20 cellular contexts compared by ENCODE assay signal in genomic region chr11:96271777-96272176, GRCh38.
A peak's percentile ranks its signal among the peaks of the same experiment; 100 is the strongest.
DNase-seq lines count a peak whose midpoint lies in the region; ATAC-seq and TF ChIP-seq lines count a peak whose summit lies in the region.
"Had no signal": no experiment of that assay in that cellular context is flagged by ENCODE, and none has a peak within 500 bp of the region (broad histone marks: within the 10 kb centered on the region; RNA-seq: fewer than 3 reads in every experiment).

No MANE protein-coding gene starts in this region.

- no peak overlapping the region for H3K27ac ChIP-seq in mammary epithelial cell (ENCODE audit: insufficient read depth, low read depth, low read length)
- H3K27ac ChIP-seq: heart left ventricle had no signal

- BruUV-seq in MCF 10A (replicated peaks; lab: Mats Ljungman, UMichigan): no TSS peak
- no TSS peak for BruUV-seq in mammary epithelial cell (replicated peaks; lab: Mats Ljungman, UMichigan)

- H3K27me3 Mint-ChIP-seq in MCF 10A (ENCODE audit: insufficient read depth, unreplicated experiment) (no peaks in the 10 kb centered on the region), mesothelial cell of epicardium (ENCODE audit: low read depth) (no peaks in the 10 kb centered on the region)
- H3K27me3 Mint-ChIP-seq in activated naive CD8-positive, alpha-beta T cell treated with anti-CD3 and anti-CD28 coated beads, Interleukin-2, amount 50 U/mL, for 24 hours: no peaks in the 10 kb centered on the region

- H3K9me3 ChIP-seq in mammary epithelial cell (replicated peaks; ENCODE audit: insufficient read depth, low read length): no peaks in the 10 kb centered on the region
- H3K9me3 ChIP-seq: heart left ventricle, tibial artery had no signal

- 94% methylated on average over 4 of the region's 4 CpGs for WGBS in mammary epithelial cell (ENCODE audit: low coverage, missing lambda C conversion rate)

- H3K4me1 Mint-ChIP-seq in MCF 10A (ENCODE audit: insufficient read depth, unreplicated experiment): peaks cover 21% of the 10 kb centered on the region
- H3K4me1 Mint-ChIP-seq in activated naive CD8-positive, alpha-beta T cell treated with anti-CD3 and anti-CD28 coated beads, Interleukin-2, amount 50 U/mL, for 24 hours: peaks cover 59% of the 10 kb centered on the region
- peaks cover 44% of the 10 kb centered on the region for H3K4me1 Mint-ChIP-seq in mesothelial cell of epicardium

- intact Hi-C loops in MCF 10A (cut with micrococcal nuclease): no loop called here
- intact Hi-C loops in mammary epithelial cell (cut with micrococcal nuclease): no loop called here

- DNase-seq in MCF 10A (ENCODE audit: unreplicated experiment) (no peak), mammary epithelial cell (no peak), mesothelial cell of epicardium (ENCODE audit: low spot score in 2 of 2, unreplicated experiment in 2 of 2) (no peak), NCI-H2227 treated with DMSO at 0.1 percent for 48 hours (lab: John Stamatoyannopoulos, UW) (no peak), NCI-H2081 (lab: John Stamatoyannopoulos, UW) (no peak), NCI-H345 (lab: John Stamatoyannopoulos, UW) (no peak)
- no peak for DNase-seq in activated naive CD8-positive, alpha-beta T cell treated with anti-CD3 and anti-CD28 coated beads, Interleukin-2, amount 50 U/mL, for 24 hours
- DNase-seq: ACHN, aorta, endodermal cell, heart left ventricle, MG63, NCI-H1694, NCI-H446 treated with DMSO at 0.1 percent for 48 hours, nephron progenitor cell, spleen, tibial artery had no signal

- H3K9ac ChIP-seq in mammary epithelial cell (ENCODE audit: insufficient read depth, low read length): no peak overlapping the region

- in situ Hi-C loops in mammary epithelial cell (cut with MboI; ENCODE audit: low sequenced_read_pairs in 2 of 2): no loop called here

- H4K20me1 ChIP-seq in mammary epithelial cell (ENCODE audit: insufficient read depth, low read length): no peaks in the 10 kb centered on the region

- no peak overlapping the region for H3K4me3 ChIP-seq in mammary epithelial cell (replicated peaks in 1 of 3; ENCODE audit: insufficient read depth in 1 of 3, low read depth in 2 of 3, low read length in 3 of 3)
- H3K4me3 ChIP-seq: heart left ventricle, lung, MG63, spleen, tibial artery had no signal

- H3K4me2 ChIP-seq in mammary epithelial cell (ENCODE audit: insufficient read depth, low read depth, low read length): no peak overlapping the region

- peaks cover 21% of the 10 kb centered on the region for H3K36me3 Mint-ChIP-seq in MCF 10A (ENCODE audit: insufficient read depth, unreplicated experiment)
- H3K36me3 Mint-ChIP-seq in activated naive CD8-positive, alpha-beta T cell treated with anti-CD3 and anti-CD28 coated beads, Interleukin-2, amount 50 U/mL, for 24 hours (ENCODE audit: low read depth): peaks cover 44% of the 10 kb centered on the region
- peaks cover 37% of the 10 kb centered on the region for H3K36me3 Mint-ChIP-seq in mesothelial cell of epicardium

- H3K27me3 ChIP-seq in mammary epithelial cell (ENCODE audit: insufficient read depth, low read length): no peaks in the 10 kb centered on the region
- H3K27me3 ChIP-seq: heart left ventricle, MG63, spleen, tibial artery had no signal

- CTCF ChIA-PET in MCF 10A (lab: Yijun Ruan, JAX): no interaction called here
- CTCF ChIA-PET in mammary epithelial cell (lab: Charles Lee; ENCODE audit: low non-redundant PET): no interaction called here

- TF ChIP-seq CTCF in MCF 10A (IDR thresholded peaks at IDR 0.05; ENCODE audit: unreplicated experiment): no peak
- TF ChIP-seq CTCF in mammary epithelial cell (conservative IDR thresholded peaks at IDR 0.05 in 1 of 2, IDR thresholded peaks at IDR 0.05 in 1 of 2; ENCODE audit: extremely low read depth in 1 of 2, insufficient read depth in 1 of 2, low read depth in 1 of 2, low read length in 2 of 2): no peak
- TF ChIP-seq CTCF in mesothelial cell of epicardium (IDR thresholded peaks at IDR 0.05; ENCODE audit: unreplicated experiment): no peak

- POLR2A ChIA-PET in MCF 10A (lab: Yijun Ruan, JAX): no interaction called here

- peaks cover 23% of the 10 kb centered on the region for H3K4me1 ChIP-seq in mammary epithelial cell (ENCODE audit: insufficient read depth, low read length)

- H3K9me3 Mint-ChIP-seq in MCF 10A (ENCODE audit: unreplicated experiment) (peaks cover 9% of the 10 kb centered on the region), mesothelial cell of epicardium (peaks cover 22% of the 10 kb centered on the region)
- H3K9me3 Mint-ChIP-seq in activated naive CD8-positive, alpha-beta T cell treated with anti-CD3 and anti-CD28 coated beads, Interleukin-2, amount 50 U/mL, for 24 hours: peaks cover 30% of the 10 kb centered on the region

- no peak for ATAC-seq in activated naive CD8-positive, alpha-beta T cell treated with anti-CD3 and anti-CD28 coated beads, Interleukin-2, amount 50 U/mL, for 24 hours
- no peak for ATAC-seq in HG02884 (IDR thresholded peaks at IDR 0.05; ENCODE audit: unreplicated experiment)
- ATAC-seq: heart left ventricle had no signal

- H3K36me3 ChIP-seq in mammary epithelial cell (ENCODE audit: insufficient read depth, low read length): no peaks in the 10 kb centered on the region
- H3K36me3 ChIP-seq: MG63, tibial artery had no signal

- dilution Hi-C loops in mammary epithelial cell (cut with HindIII; ENCODE audit: low sequenced_read_pairs): no loop called here

- no peak overlapping the region for H3K4me3 Mint-ChIP-seq in MCF 10A (ENCODE audit: unreplicated experiment)
- no peak overlapping the region for H3K4me3 Mint-ChIP-seq in activated naive CD8-positive, alpha-beta T cell treated with anti-CD3 and anti-CD28 coated beads, Interleukin-2, amount 50 U/mL, for 24 hours
- no peak overlapping the region for H3K4me3 Mint-ChIP-seq in mesothelial cell of epicardium
- H3K4me3 Mint-ChIP-seq: endodermal cell, nephron progenitor cell had no signal

- no peak overlapping the region for H2AFZ ChIP-seq in mammary epithelial cell (ENCODE audit: low read depth, low read length)

- H3K79me2 ChIP-seq in mammary epithelial cell (ENCODE audit: insufficient read depth, low read length): no peaks in the 10 kb centered on the region

- H3K27ac Mint-ChIP-seq in MCF 10A (ENCODE audit: low read depth, unreplicated experiment): peak overlapping the region; percentile 80
- peak overlapping the region; percentile 17 for H3K27ac Mint-ChIP-seq in activated naive CD8-positive, alpha-beta T cell treated with anti-CD3 and anti-CD28 coated beads, Interleukin-2, amount 50 U/mL, for 24 hours
- H3K27ac Mint-ChIP-seq in mesothelial cell of epicardium: peak overlapping the region; percentile 97
- H3K27ac Mint-ChIP-seq: activated T-helper 2 cell treated with anti-CD3 and anti-CD28 coated beads, Interferon-gamma antibody, Interleukin-2, Interleukin-4, amounts not matched to agents 10 μg/mL and 5 μg/mL and 100 μg/mL, durations not matched to agents 14 hours and 24 hours and 36 hours; endodermal cell; nephron progenitor cell had no signal

Comparison
In these comparisons a context has a peak if more than half of its experiments do, and no peak if none do; other contexts are left out.
1. H3K27ac Mint-ChIP-seq: peak in every context shown above with its lines; median percentile 97 in mesothelial cell of epicardium; 80 in MCF 10A; 17 in activated naive CD8-positive, alpha-beta T cell treated with anti-CD3 and anti-CD28 coated beads, Interleukin-2, amount 50 U/mL, for 24 hours.